ENCODE assay signal across 13 cellular contexts in genomic region chr2:46300406-46300832, GRCh38. TPM values are rescaled to one million over a fixed set of nuclear protein-coding genes. Genes with fewer than 3 reads are reported as not detected.
DNase-seq lines count a peak whose midpoint lies in the region; ATAC-seq, FAIRE-seq and TF ChIP-seq lines count a peak whose summit lies in the region.
"Had no signal": no experiment of that assay in that cellular context is flagged by ENCODE, and none has a peak within 500 bp of the region (broad histone marks: within the 10 kb centered on the region; RNA-seq: fewer than 3 reads in every experiment).

No MANE protein-coding gene starts in this region.

- H3K4me3 ChIP-seq in K562: no peak overlapping the region
- H3K4me3 ChIP-seq in gastroesophageal sphincter: peak overlapping the region; percentile 65 to 68
- H3K4me3 ChIP-seq in skin epidermis: peak overlapping the region; percentile 58 to 84 (median 74)

- no peak for TF ChIP-seq CTCF in K562 (IDR thresholded peaks at IDR 0.05 in 2 of 3, conservative IDR thresholded peaks at IDR 0.05 in 1 of 3; ENCODE audit: insufficient read depth in 2 of 3, low read depth in 1 of 3, low read length in 3 of 3)
- no peak for TF ChIP-seq CTCF in gastroesophageal sphincter (IDR thresholded peaks at IDR 0.05)

- no peaks in the 10 kb centered on the region; the same call in 2 of the 3 replicates for H3K79me2 ChIP-seq in K562 (ENCODE audit: control insufficient read depth, insufficient read depth, low read length)

- intact Hi-C loops in K562 (cut with micrococcal nuclease): no loop called here
- intact Hi-C loops in sciatic nerve (cut with DNase I): no loop called here

- no peak for TF ChIP-seq RAD21 in K562 (CRISPR knock-in tag; conservative IDR thresholded peaks at IDR 0.05 in 1 of 2, IDR thresholded peaks at IDR 0.05 in 1 of 2)

- no peak overlapping the region for H3K9ac ChIP-seq in K562 (ENCODE audit: insufficient read depth in 1 of 2, low read depth in 2 of 2, low read length in 2 of 2)

- TF ChIP-seq EP300 in K562 (IDR thresholded peaks at IDR 0.05; ENCODE audit: low read length) (no peak), gastroesophageal sphincter (IDR thresholded peaks at IDR 0.05) (no peak)

- H4K20me1 ChIP-seq in K562 (replicated peaks; ENCODE audit: control insufficient read depth, insufficient read depth, low read length): peaks cover 4% of the 10 kb centered on the region; the same call in 1 of the 2 replicates

- CTCF ChIA-PET in K562 (lab: Yijun Ruan, JAX; ENCODE audit: low intra/inter-chr PET ratio): interaction anchor here (2.0 kb wide), 1 partner anchor 65 kb away, joined by 7 read pairs; no protein-coding TSS in a partner anchor

- H3K27ac ChIP-seq in K562 (ENCODE audit: extremely low read depth, low read depth, low read length): no peak overlapping the region
- H3K27ac ChIP-seq in gastroesophageal sphincter: peak overlapping the region in 3 of 4 donors; percentile 89 to 93 (median 91)
- H3K27ac ChIP-seq in skin epidermis: peak overlapping the region in 10 of 21 experiments; percentile 49 to 95 (median 84)

- no peak overlapping the region for H2AFZ ChIP-seq in K562 (ENCODE audit: low read depth, low read length)

- H3K4me1 ChIP-seq in K562 (replicated peaks in 1 of 2; ENCODE audit: control insufficient read depth in 2 of 2, insufficient read depth in 2 of 2, low read length in 2 of 2) (peaks cover 16 to 39% of the 10 kb centered on the region in 2 experiments), gastroesophageal sphincter (peaks cover 0 to 60% (median 3%) of the 10 kb centered on the region in 3 donors)

- H3K36me3 ChIP-seq in K562 (ENCODE audit: control insufficient read depth, insufficient read depth, low read length) (no peaks in the 10 kb centered on the region), gastroesophageal sphincter (no peaks in the 10 kb centered on the region)

- H3K9me3 ChIP-seq in K562 (replicated peaks; ENCODE audit: control insufficient read depth, insufficient read depth, low read depth, low read length): no peaks in the 10 kb centered on the region
- no peaks in the 10 kb centered on the region for H3K9me3 ChIP-seq in gastroesophageal sphincter
- H3K9me3 ChIP-seq: mucosa of descending colon had no signal

- TF ChIP-seq POLR2A in K562 (conservative IDR thresholded peaks at IDR 0.05): no peak
- TF ChIP-seq POLR2A in gastroesophageal sphincter (IDR thresholded peaks at IDR 0.05): no peak

- POLR2A ChIA-PET in K562 (lab: Yijun Ruan, JAX): interaction anchor here (1.2 to 2.2 kb wide), 3 partner anchors 9 to 17 kb away, joined by 5 to 7 read pairs (median 7); no protein-coding TSS in a partner anchor

- DNase-seq in ELF-1 (ENCODE audit: low read depth, low spot score) (peak; percentile 23), K562 (ENCODE audit: extremely low read depth in 1 of 4, low spot score in 3 of 4) (no peak), sciatic nerve (ENCODE audit: low spot score) (no peak), NCI-H510A (lab: John Stamatoyannopoulos, UW) (no peak)
- no peak for DNase-seq in stimulated activated naive CD8-positive, alpha-beta T cell treated with anti-CD3 and anti-CD28 coated beads, Interleukin-15, Interleukin-2, amounts not matched to agents 100 U/mL and 50 U/mL, for 24 hours
- no peak for DNase-seq in stimulated activated CD4-positive, alpha-beta T cell treated with anti-CD3 and anti-CD28 coated beads, Interleukin-4, amount 100 ng/mL, for 4 hours
- DNase-seq: activated CD4-positive, alpha-beta T cell treated with anti-CD3 and anti-CD28 coated beads, Interleukin-2, amount 50 U/mL, for 48 hours; KBM-7; NCI-H226 had no signal

- 56% methylated on average over 6 of the region's 6 CpGs for WGBS in K562 (ENCODE audit: insufficient coverage, low coverage, missing lambda C conversion rate)
- 72 to 84% methylated on average over 5 to 6 of the region's 6 CpGs for WGBS in gastroesophageal sphincter (ENCODE audit: low coverage in 1 of 2), 2 donors

- in situ Hi-C loops in K562 (cut with MboI): no loop called here

- BruUV-seq in K562 (replicated peaks; lab: Mats Ljungman, UMichigan): no TSS peak

- no peak overlapping the region for H3K4me2 ChIP-seq in K562 (ENCODE audit: insufficient read depth, low read length)

- peaks cover 4% of the 10 kb centered on the region for H3K9me1 ChIP-seq in K562 (ENCODE audit: control insufficient read depth, insufficient read depth, low read length)

- peak; percentile 37 for FAIRE-seq in K562 (lab: Jason Lieb, UNC)
- FAIRE-seq: GM12891 had no signal

- no peak for ATAC-seq in K562
- no peak for ATAC-seq in gastroesophageal sphincter
- ATAC-seq in stimulated activated naive CD8-positive, alpha-beta T cell treated with anti-CD3 and anti-CD28 coated beads, Interleukin-15, Interleukin-2, amounts not matched to agents 100 U/mL and 50 U/mL, for 24 hours: no peak
- ATAC-seq in sciatic nerve: no peak
- ATAC-seq: mucosa of descending colon had no signal

- peaks cover 5 to 13% of the 10 kb centered on the region in 2 experiments; a peak in 3 of 5 replicates for H3K27me3 ChIP-seq in K562 (ENCODE audit: control insufficient read depth in 2 of 2, insufficient read depth in 2 of 2, low read length in 2 of 2)
- peaks cover 24% of the 10 kb centered on the region for H3K27me3 ChIP-seq in gastroesophageal sphincter

TF ChIP-seq in K562, 482 proteins besides CTCF, POLR2A, EP300 and RAD21 (continues in another document):
- TF ChIP-seq ZBTB2 (IDR thresholded peaks at IDR 0.05) (no peak), ZNF551 (CRISPR knock-in tag; IDR thresholded peaks at IDR 0.05) (no peak), HINFP (tag; conservative IDR thresholded peaks at IDR 0.05; ENCODE audit: low read depth) (no peak), MBD1 (CRISPR knock-in tag; IDR thresholded peaks at IDR 0.05) (no peak), KLF16 (IDR thresholded peaks at IDR 0.05) (no peak), ZNF212 (CRISPR knock-in tag; IDR thresholded peaks at IDR 0.05) (no peak), ZNF79 (CRISPR knock-in tag; IDR thresholded peaks at IDR 0.05; ENCODE audit: low read depth) (no peak)

RNA-seq across cellular contexts. Expression of gene EPAS1, which starts 3.2 kb away (rescaled TPM):
- 16.7 and 39.1 TPM in 2 replicates for total RNA-seq in K562 (2011; cell fraction: chromatin; rRNA removed; ENCODE audit: low replicate concordance)
- 11.2 and 15.0 TPM in 2 replicates for total RNA-seq in K562 (2011; cell fraction: nucleolus; rRNA removed)
- total RNA-seq in K562 (2011; cell fraction: nucleoplasm; rRNA removed): 13.9 and 14.0 TPM in 2 replicates
- total RNA-seq in K562 (2014; rRNA removed) (1.8 and 4.3 TPM in 2 replicates), K562 (2014; rRNA removed; fragmentation: Illumina TruSeq; extraction: Trizol) (2.6 and 4.1 TPM in 2 replicates), K562 (2015; rRNA removed; fragmentation: Illumina TruSeq; extraction: Trizol) (5.3 and 5.6 TPM in 2 replicates), K562 (2021) (9.9 and 11.2 TPM in 2 replicates), gastroesophageal sphincter (100 to 1,000 TPM; 101 to 152 (median 131) TPM), sciatic nerve (270 TPM)
- polyA plus RNA-seq in K562 (2011; rRNA removed) (4.1 and 14.1 TPM in 2 replicates), K562 (2014; fragmentation: Illumina TruSeq; extraction: Trizol) (4.6 and 6.2 TPM in 2 replicates), K562 (2014; fragmentation: Nextera tagmentation; extraction: Ambion mirVana) (under 1 TPM; 0.25 to 0.56 TPM), K562 (2014; rRNA removed) (2.9 and 3.6 TPM in 2 replicates)
- polyA plus RNA-seq in K562 (2011; cell fraction: cytosol; rRNA removed): 3.4 and 4.8 TPM in 2 replicates
- polyA plus RNA-seq in K562 (2011; cell fraction: nucleus; rRNA removed): 15.8 and 17.6 TPM in 2 replicates
- 13.3 and 35.0 TPM in 2 replicates for polyA plus RNA-seq in K562 (2012)
- polyA minus RNA-seq in K562 (2011; rRNA and poly(A)+ RNA removed): 6.0 and 12.7 TPM in 2 replicates
- polyA minus RNA-seq in K562 (2011; cell fraction: cytosol; rRNA and poly(A)+ RNA removed): 6.8 and 16.1 TPM in 2 replicates
- 14.5 and 17.2 TPM in 2 replicates for polyA minus RNA-seq in K562 (2011; cell fraction: nucleus; rRNA and poly(A)+ RNA removed)
